8 cellular contexts compared by ENCODE assay signal in the genomic region with DNA sequence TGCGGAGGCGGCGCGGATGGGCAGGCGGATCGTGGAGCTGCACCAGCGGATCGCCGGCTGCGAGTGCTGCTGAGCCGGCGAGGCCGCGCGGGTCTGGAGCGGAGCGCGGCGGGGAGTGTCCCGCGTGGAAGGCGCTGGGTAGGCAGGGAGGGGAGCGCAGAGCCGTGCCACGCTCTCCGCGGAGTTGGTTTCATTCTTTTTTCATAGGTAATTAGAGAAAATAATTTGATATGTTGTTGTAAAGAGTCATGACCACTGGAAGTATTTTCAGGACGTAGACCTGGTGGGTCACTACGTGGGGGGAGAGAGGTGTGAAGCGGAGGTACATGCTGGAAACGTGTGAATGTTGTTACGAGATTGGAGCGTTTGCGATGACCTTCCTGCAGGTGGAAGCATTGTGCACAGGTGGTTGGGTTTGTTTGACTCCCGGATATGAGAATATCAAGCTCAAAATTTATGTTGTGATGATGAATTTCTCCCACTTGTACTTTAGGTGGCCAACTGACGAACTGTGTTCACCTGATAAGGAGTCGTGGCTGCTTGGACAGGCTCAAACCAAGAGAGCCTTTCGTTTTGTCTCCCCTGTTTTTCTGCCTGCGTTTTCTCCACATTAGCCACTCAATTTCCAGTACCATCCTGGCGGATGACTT. TPM values are rescaled to one million over a fixed set of nuclear protein-coding genes. Genes with fewer than 3 reads are reported as not detected.
DNase-seq lines count a peak whose midpoint lies in the region; ATAC-seq and TF ChIP-seq lines count a peak whose summit lies in the region.

No MANE protein-coding gene starts in this region.

- H3K27me3 ChIP-seq in upper lobe of right lung, result no peaks in the 10 kb centered on the region

- H3K4me3 ChIP-seq in epithelial cell of esophagus (ENCODE audit: low read length), result peak overlapping the region; percentile 69
- H3K4me3 ChIP-seq in upper lobe of right lung, result peak overlapping the region; percentile 78

- no peaks in the 10 kb centered on the region for H3K9me3 Mint-ChIP-seq in activated CD8-positive, alpha-beta T cell treated with anti-CD3 and anti-CD28 coated beads, Interleukin-2, amount 10 ng/mL, durations not matched to agents 7 days and 5 days (ENCODE audit: insufficient read depth)
- H3K9me3 Mint-ChIP-seq in natural killer cell treated with Interleukin-12 subunit alpha and Interleukin-12 subunit beta and Interleukin-15 and Interleukin-18, amount 100 ng/mL, for 72 hours, result no peaks in the 10 kb centered on the region

- CTCF ChIA-PET in activated CD8-positive, alpha-beta T cell treated with anti-CD3 and anti-CD28 coated beads, Interleukin-2, amount 10 ng/mL, durations not matched to agents 7 days and 5 days (lab: Charles Lee), result interaction anchor here (0.6 to 11.2 kb wide), 27 partner anchors 9 to 407 kb away, joined by 3 to 354 read pairs (median 4); a partner anchor contains a TSS

- no peaks in the 10 kb centered on the region for H3K9me3 ChIP-seq in upper lobe of right lung

- peak; percentile 54 for DNase-seq in A172 (ENCODE audit: low spot score)
- DNase-seq in NCI-H2227 treated with DMSO at 0.1 percent for 48 hours (lab: John Stamatoyannopoulos, UW), result peak; percentile 12
- peak; percentile 82 for DNase-seq in activated CD8-positive, alpha-beta T cell treated with anti-CD3 and anti-CD28 coated beads, Interleukin-2, amount 10 ng/mL, durations not matched to agents 7 days and 5 days
- peak; percentile 82 for DNase-seq in epithelial cell of esophagus (ENCODE audit: low read depth)
- DNase-seq in natural killer cell treated with Interleukin-12 subunit alpha and Interleukin-12 subunit beta and Interleukin-15 and Interleukin-18, amount 100 ng/mL, for 72 hours (ENCODE audit: low spot score), result no peak
- no peak for DNase-seq in upper lobe of right lung

- no peaks in the 10 kb centered on the region for H3K27me3 Mint-ChIP-seq in activated CD8-positive, alpha-beta T cell treated with anti-CD3 and anti-CD28 coated beads, Interleukin-2, amount 10 ng/mL, durations not matched to agents 7 days and 5 days (ENCODE audit: low read depth)
- H3K27me3 Mint-ChIP-seq in natural killer cell treated with Interleukin-12 subunit alpha and Interleukin-12 subunit beta and Interleukin-15 and Interleukin-18, amount 100 ng/mL, for 72 hours, result no peaks in the 10 kb centered on the region

- ATAC-seq in GM18517 (IDR thresholded peaks at IDR 0.05; ENCODE audit: unreplicated experiment) (peak; percentile 49), HG03039 (IDR thresholded peaks at IDR 0.05; ENCODE audit: unreplicated experiment) (peak; percentile 27), upper lobe of right lung (peak; percentile 45)
- ATAC-seq in activated CD8-positive, alpha-beta T cell treated with anti-CD3 and anti-CD28 coated beads, Interleukin-2, amount 10 ng/mL, durations not matched to agents 7 days and 5 days, result peak; percentile 50
- peak; percentile 8 to 31 for ATAC-seq in natural killer cell treated with Interleukin-12 subunit alpha and Interleukin-12 subunit beta and Interleukin-15 and Interleukin-18, amount 100 ng/mL, for 72 hours

- H3K27ac ChIP-seq in upper lobe of right lung, result peak overlapping the region; percentile 90

- peaks cover 49% of the 10 kb centered on the region for H3K4me1 Mint-ChIP-seq in activated CD8-positive, alpha-beta T cell treated with anti-CD3 and anti-CD28 coated beads, Interleukin-2, amount 10 ng/mL, durations not matched to agents 7 days and 5 days (ENCODE audit: low read depth)
- H3K4me1 Mint-ChIP-seq in natural killer cell treated with Interleukin-12 subunit alpha and Interleukin-12 subunit beta and Interleukin-15 and Interleukin-18, amount 100 ng/mL, for 72 hours (ENCODE audit: low read depth in 2 of 2), result peaks cover 40 to 43% of the 10 kb centered on the region in 2 donors

- peak overlapping the region; percentile 94 for H3K4me3 Mint-ChIP-seq in activated CD8-positive, alpha-beta T cell treated with anti-CD3 and anti-CD28 coated beads, Interleukin-2, amount 10 ng/mL, durations not matched to agents 7 days and 5 days
- peak overlapping the region; percentile 94 for H3K4me3 Mint-ChIP-seq in natural killer cell treated with Interleukin-12 subunit alpha and Interleukin-12 subunit beta and Interleukin-15 and Interleukin-18, amount 100 ng/mL, for 72 hours

- peak; percentile 82 for TF ChIP-seq CTCF in epithelial cell of esophagus (IDR thresholded peaks at IDR 0.05; ENCODE audit: insufficient read depth, low read depth, low read length, missing control alignments)
- TF ChIP-seq CTCF in upper lobe of right lung (IDR thresholded peaks at IDR 0.05), result peak; percentile 48

- peak overlapping the region; percentile 100 for H3K27ac Mint-ChIP-seq in activated CD8-positive, alpha-beta T cell treated with anti-CD3 and anti-CD28 coated beads, Interleukin-2, amount 10 ng/mL, durations not matched to agents 7 days and 5 days
- H3K27ac Mint-ChIP-seq in natural killer cell treated with Interleukin-12 subunit alpha and Interleukin-12 subunit beta and Interleukin-15 and Interleukin-18, amount 100 ng/mL, for 72 hours, result peak overlapping the region; percentile 95 to 98

- peaks cover 13% of the 10 kb centered on the region for H3K36me3 ChIP-seq in upper lobe of right lung

- peaks cover 54% of the 10 kb centered on the region for H3K36me3 Mint-ChIP-seq in activated CD8-positive, alpha-beta T cell treated with anti-CD3 and anti-CD28 coated beads, Interleukin-2, amount 10 ng/mL, durations not matched to agents 7 days and 5 days (ENCODE audit: low read depth)
- peaks cover 22% of the 10 kb centered on the region for H3K36me3 Mint-ChIP-seq in natural killer cell treated with Interleukin-12 subunit alpha and Interleukin-12 subunit beta and Interleukin-15 and Interleukin-18, amount 100 ng/mL, for 72 hours

- peaks cover 33% of the 10 kb centered on the region for H3K4me1 ChIP-seq in upper lobe of right lung

- intact Hi-C loops in upper lobe of right lung (cut with DNase I), result no loop called here

- POLR2A ChIA-PET in activated CD8-positive, alpha-beta T cell treated with anti-CD3 and anti-CD28 coated beads, Interleukin-2, amount 10 ng/mL, durations not matched to agents 7 days and 5 days (lab: Charles Lee), result interaction anchor here (0.6 to 6.1 kb wide), 17 partner anchors 10 to 940 kb away, joined by 3 to 87 read pairs (median 8); a partner anchor contains a TSS

RNA-seq across cellular contexts. Expression of a gene that starts 19.1 kb away (rescaled TPM):
- total RNA-seq in A172 (2014; rRNA removed; shearing (Covaris generic)), result not detected in 2 replicates
- 1 to 10 TPM; 8.3 to 8.5 TPM for total RNA-seq in activated CD8-positive, alpha-beta T cell treated with anti-CD3 and anti-CD28 coated beads, Interleukin-2, amount 10 ng/mL, durations not matched to agents 7 days and 5 days
- 1 to 10 TPM; 4.5 to 5.1 TPM for total RNA-seq in natural killer cell treated with Interleukin-12 subunit alpha and Interleukin-12 subunit beta and Interleukin-15 and Interleukin-18, amount 100 ng/mL, for 72 hours
- total RNA-seq in upper lobe of right lung, result 3.6 TPM

RNA-seq across cellular contexts. Expression of a gene that starts 34.1 kb away (rescaled TPM):
- 153 and 191 TPM in 2 replicates for total RNA-seq in A172 (2014; rRNA removed; shearing (Covaris generic))
- 100 to 1,000 TPM; 105 TPM for total RNA-seq in activated CD8-positive, alpha-beta T cell treated with anti-CD3 and anti-CD28 coated beads, Interleukin-2, amount 10 ng/mL, durations not matched to agents 7 days and 5 days
- total RNA-seq in natural killer cell treated with Interleukin-12 subunit alpha and Interleukin-12 subunit beta and Interleukin-15 and Interleukin-18, amount 100 ng/mL, for 72 hours, result 100 to 1,000 TPM; 102 to 123 TPM
- total RNA-seq in upper lobe of right lung, result 235 TPM

RNA-seq across cellular contexts. Expression of a gene that starts 35.0 kb away (rescaled TPM):
- total RNA-seq in A172 (2014; rRNA removed; shearing (Covaris generic)), result 71.6 and 90.6 TPM in 2 replicates
- total RNA-seq in activated CD8-positive, alpha-beta T cell treated with anti-CD3 and anti-CD28 coated beads, Interleukin-2, amount 10 ng/mL, durations not matched to agents 7 days and 5 days, result 10 to 100 TPM; 65.5 to 67.4 TPM
- total RNA-seq in natural killer cell treated with Interleukin-12 subunit alpha and Interleukin-12 subunit beta and Interleukin-15 and Interleukin-18, amount 100 ng/mL, for 72 hours, result 10 to 100 TPM; 44.0 to 55.1 TPM
- 46.6 TPM for total RNA-seq in upper lobe of right lung

RNA-seq across cellular contexts. Expression of a gene that starts 41.3 kb away (rescaled TPM):
- total RNA-seq in A172 (2014; rRNA removed; shearing (Covaris generic)), result 16.8 and 23.2 TPM in 2 replicates
- 10 to 100 TPM; 19.6 to 21.5 TPM for total RNA-seq in activated CD8-positive, alpha-beta T cell treated with anti-CD3 and anti-CD28 coated beads, Interleukin-2, amount 10 ng/mL, durations not matched to agents 7 days and 5 days
- 10 to 100 TPM; 15.9 to 16.7 TPM for total RNA-seq in natural killer cell treated with Interleukin-12 subunit alpha and Interleukin-12 subunit beta and Interleukin-15 and Interleukin-18, amount 100 ng/mL, for 72 hours
- 10.7 TPM for total RNA-seq in upper lobe of right lung

Comparison
In these comparisons a context has a peak if more than half of its experiments do, and no peak if none do; other contexts are left out.
1. DNase-seq: peak in A172 (single experiment), NCI-H2227 treated with DMSO at 0.1 percent for 48 hours (single experiment), activated CD8-positive, alpha-beta T cell treated with anti-CD3 and anti-CD28 coated beads, Interleukin-2, amount 10 ng/mL, durations not matched to agents 7 days and 5 days (single experiment) and epithelial cell of esophagus (single experiment); none in natural killer cell treated with Interleukin-12 subunit alpha and Interleukin-12 subunit beta and Interleukin-15 and Interleukin-18, amount 100 ng/mL, for 72 hours (single experiment) and upper lobe of right lung (single experiment).
2. Peak in every context shown above with its lines, with median percentiles within 50 percentile points of each other: ATAC-seq.